In genomic region chr13:113938716-113939115, GRCh38 we compare ENCODE assay signal across 1 cellular context.
TF ChIP-seq lines count a peak whose summit lies in the region.

No MANE protein-coding gene starts in this region.

TF ChIP-seq in H1, 55 proteins besides CTCF, POLR2A, EP300 and RAD21:
- TF ChIP-seq RXRA (IDR thresholded peaks at IDR 0.05; ENCODE audit: insufficient read depth, low read depth, low read length) (no peak), GABPA (IDR thresholded peaks at IDR 0.05; ENCODE audit: borderline replicate concordance, insufficient read depth, low read length) (no peak), SUZ12 (IDR thresholded peaks at IDR 0.05; ENCODE audit: low read length) (no peak), CTBP2 (IDR thresholded peaks at IDR 0.05; ENCODE audit: borderline replicate concordance, insufficient read depth, insufficient read length, low read length) (no peak), HDAC6 (IDR thresholded peaks at IDR 0.05; ENCODE audit: low read depth, low read length) (no peak), EZH2 (IDR thresholded peaks at IDR 0.05; ENCODE audit: low read depth, low read length, severe bottlenecking) (no peak), JUN (IDR thresholded peaks at IDR 0.05; ENCODE audit: low read depth, low read length) (no peak), KDM5A (IDR thresholded peaks at IDR 0.05; ENCODE audit: low read length) (no peak), SP1 (IDR thresholded peaks at IDR 0.05; ENCODE audit: low read depth, low read length) (no peak), TBP (IDR thresholded peaks at IDR 0.05; ENCODE audit: low read depth, low read length) (no peak), MAX (IDR thresholded peaks at IDR 0.05) (no peak), PHF8 (conservative IDR thresholded peaks at IDR 0.05; ENCODE audit: low read depth, low read length) (no peak), TAF1 (IDR thresholded peaks at IDR 0.05; ENCODE audit: low read depth, low read length) (no peak), YY1 (IDR thresholded peaks at IDR 0.05; ENCODE audit: low read depth, low read length) (no peak), CHD1 (IDR thresholded peaks at IDR 0.05; ENCODE audit: low read depth, low read length) (no peak), SP2 (IDR thresholded peaks at IDR 0.05; ENCODE audit: low read length) (no peak), MAFK (IDR thresholded peaks at IDR 0.05; ENCODE audit: low read depth, low read length) (no peak)
